1 cellular context compared by ENCODE assay signal in the genomic region with DNA sequence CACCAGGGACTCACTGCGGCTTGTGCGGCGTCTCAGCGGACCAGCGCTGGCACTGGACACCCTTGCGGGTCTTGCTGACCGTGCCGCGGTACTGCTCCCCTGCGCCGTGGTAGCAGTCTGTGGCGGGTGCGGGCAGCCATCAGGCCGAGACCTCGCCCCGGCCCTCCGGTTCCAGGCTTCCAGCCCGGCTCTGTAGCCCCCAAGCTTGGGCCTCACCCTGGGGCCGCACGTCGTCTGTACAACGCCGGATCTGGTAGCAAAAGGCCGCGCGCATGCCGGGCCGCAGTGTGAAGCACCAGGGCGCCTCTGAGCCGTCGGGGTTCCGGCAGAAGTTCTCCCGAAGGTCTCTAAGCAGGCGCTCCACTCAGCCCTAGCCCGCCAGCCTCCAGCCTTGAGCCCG.
TF ChIP-seq lines count a peak whose summit lies in the region.

No MANE protein-coding gene starts in this region.

TF ChIP-seq in WTC11, 78 proteins besides CTCF, POLR2A, EP300 and RAD21:
- 0 out of 2 replicates have a peak, but pooled peaks have one; percentile 43 for TF ChIP-seq ESRRA (CRISPR knock-in tag; IDR thresholded peaks at IDR 0.05; ENCODE audit: borderline replicate concordance)
